11 cellular contexts compared by ENCODE assay signal in the genomic region with DNA sequence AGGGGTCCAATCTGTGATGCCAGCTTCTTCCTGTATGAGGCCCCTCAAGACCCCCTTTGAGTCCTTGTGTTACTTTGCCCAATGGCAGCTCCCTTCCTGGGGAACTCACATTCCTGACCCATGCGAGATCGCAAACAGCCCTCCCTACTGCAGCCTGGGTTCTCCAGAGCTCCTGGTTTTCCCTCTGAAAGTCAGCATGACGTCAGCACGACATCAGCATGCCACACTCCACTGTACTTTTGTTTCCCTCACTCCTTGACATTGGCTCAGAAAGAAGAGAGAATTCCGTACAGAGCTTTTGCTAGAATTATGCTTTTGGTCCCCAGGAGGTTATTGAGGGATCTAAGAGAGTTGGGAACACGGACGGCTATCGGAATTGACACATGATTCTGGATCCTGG.
"Had no signal": no experiment of that assay in that cellular context is flagged by ENCODE, and none has a peak within 500 bp of the region (broad histone marks: within the 10 kb centered on the region; RNA-seq: fewer than 3 reads in every experiment).

No MANE protein-coding gene starts in this region.

- H3K4me2 ChIP-seq: GM23338 had no signal

- H3K27ac Mint-ChIP-seq: GM23338, H9, HFFc6 had no signal

- H3K27ac ChIP-seq: GM23248 had no signal

- H3K4me1 Mint-ChIP-seq: GM23338, H9 had no signal

- H3K36me3 ChIP-seq: HAP-1 had no signal

- H3K9me3 ChIP-seq: HAP-1 had no signal

- ATAC-seq: GM23338, HCT116 had no signal

- DNase-seq: GM23248, GOT3, H7, H9, HCEC 1CT, HFFc6 had no signal

- H3K4me3 Mint-ChIP-seq: GM23338, H9, HFFc6 had no signal

- H2AFZ ChIP-seq: GM23248, GM23338 had no signal

- H3K9ac ChIP-seq: GM23248 had no signal

- H3K4me1 ChIP-seq: HAP-1 had no signal

- FAIRE-seq: H1, H54 had no signal

- H3K4me3 ChIP-seq: GM23248, GM23338, HAP-1 had no signal
